ENCODE assay signal across 18 cellular contexts in the genomic region with DNA sequence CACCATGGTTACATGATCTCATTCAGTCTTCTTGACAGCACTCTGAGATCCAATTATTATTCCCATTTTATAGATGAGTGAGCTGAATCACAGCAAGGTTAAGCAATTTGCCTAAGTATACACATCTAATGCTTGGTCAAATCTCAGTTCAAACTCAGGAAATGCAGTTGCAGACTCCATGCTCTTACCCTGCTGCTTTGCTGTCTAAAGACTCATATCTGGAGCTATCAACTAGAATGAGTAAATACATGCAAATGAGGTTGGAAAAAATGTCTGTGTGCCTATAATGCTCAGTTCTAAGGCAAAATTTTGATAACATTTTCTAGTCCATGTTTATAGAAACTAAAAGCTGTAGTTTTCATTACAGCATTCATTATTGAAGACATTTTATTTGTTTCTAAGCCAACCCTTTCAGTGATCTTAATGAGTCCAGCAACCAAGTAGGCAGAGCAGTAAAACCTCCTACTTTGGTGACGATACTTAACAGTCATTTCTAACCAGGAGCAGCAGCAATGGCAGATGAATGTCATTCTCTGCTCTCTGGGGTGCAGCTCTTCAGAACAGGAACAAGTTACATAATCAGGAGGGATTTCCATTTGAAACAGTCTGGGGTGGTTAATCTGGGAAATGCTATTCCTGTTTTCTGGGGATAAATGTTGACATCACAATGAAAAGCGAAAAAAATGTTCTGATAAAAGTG.
DNase-seq lines count a peak whose midpoint lies in the region; ATAC-seq and TF ChIP-seq lines count a peak whose summit lies in the region.
"Had no signal": no experiment of that assay in that cellular context is flagged by ENCODE, and none has a peak within 500 bp of the region (broad histone marks: within the 10 kb centered on the region; RNA-seq: fewer than 3 reads in every experiment).

No MANE protein-coding gene starts in this region.

- H3K4me3 ChIP-seq in choroid plexus epithelial cell (ENCODE audit: low read depth, low read length) = no peak overlapping the region
- H3K4me3 ChIP-seq in CD8-positive, alpha-beta memory T cell (ENCODE audit: low read length) = no peak overlapping the region
- H3K4me3 ChIP-seq: BLaER1 treated with 17β-estradiol and CSF1 and Interleukin-3, amounts not matched to agents 10 nM and 100 nM had no signal

- POLR2A ChIA-PET in activated CD4-positive, alpha-beta T cell treated with anti-CD3 and anti-CD28 coated beads for 36 hours (lab: Charles Lee) = no interaction called here
- POLR2A ChIA-PET in CD8-positive, alpha-beta memory T cell (lab: Charles Lee) = no interaction called here

- H3K27ac Mint-ChIP-seq in activated CD4-positive, alpha-beta T cell treated with anti-CD3 and anti-CD28 coated beads for 36 hours = no peak overlapping the region
- no peak overlapping the region for H3K27ac Mint-ChIP-seq in CD8-positive, alpha-beta memory T cell
- H3K27ac Mint-ChIP-seq: IgD-negative memory B cell had no signal

- no peak overlapping the region for H3K4me3 Mint-ChIP-seq in activated CD4-positive, alpha-beta T cell treated with anti-CD3 and anti-CD28 coated beads for 36 hours
- no peak overlapping the region for H3K4me3 Mint-ChIP-seq in CD8-positive, alpha-beta memory T cell
- H3K4me3 Mint-ChIP-seq: IgD-negative memory B cell had no signal

- TF ChIP-seq CTCF in choroid plexus epithelial cell (conservative IDR thresholded peaks at IDR 0.05; ENCODE audit: low read depth, low read length) = no peak

- no peaks in the 10 kb centered on the region for H3K27me3 ChIP-seq in CD8-positive, alpha-beta memory T cell (ENCODE audit: insufficient read depth, low read length, poor library complexity, severe bottlenecking)
- H3K27me3 ChIP-seq: BLaER1 treated with 17β-estradiol and CSF1 and Interleukin-3, amounts not matched to agents 10 nM and 100 nM had no signal

- H3K4me1 ChIP-seq in CD8-positive, alpha-beta memory T cell (ENCODE audit: insufficient read depth, low read length) = no peaks in the 10 kb centered on the region
- H3K4me1 ChIP-seq: BLaER1 treated with 17β-estradiol and CSF1 and Interleukin-3, amounts not matched to agents 10 nM and 100 nM had no signal

- CTCF ChIA-PET in activated CD4-positive, alpha-beta T cell treated with anti-CD3 and anti-CD28 coated beads for 36 hours (lab: Charles Lee) = interaction anchor here (0.7 to 1.5 kb wide), 2 partner anchors 24 to 354 kb away, joined by 3 to 4 read pairs; no protein-coding TSS in a partner anchor
- CTCF ChIA-PET in CD8-positive, alpha-beta memory T cell (lab: Charles Lee) = no interaction called here

- DNase-seq in activated CD4-positive, alpha-beta T cell treated with anti-CD3 and anti-CD28 coated beads for 36 hours = no peak
- no peak for DNase-seq in activated CD4-positive, alpha-beta T cell treated with anti-CD3 and anti-CD28 coated beads for 4 hours
- DNase-seq in MV-4-11 (lab: John Stamatoyannopoulos, UW) = peak; percentile 1
- peak; percentile 9 for DNase-seq in choroid plexus epithelial cell (ENCODE audit: low read depth)
- no peak for DNase-seq in CD8-positive, alpha-beta memory T cell
- DNase-seq in NCI-H187 treated with DMSO at 0.1 percent for 48 hours (lab: John Stamatoyannopoulos, UW) = no peak
- DNase-seq in islet precursor cell = no peak
- DNase-seq in hypothalamus (lab: John Stamatoyannopoulos, UW) = no peak
- DNase-seq: 8988T, DMS153, EL, NCI-H1092 treated with DMSO at 0.1 percent for 48 hours, NCI-H1694, NCI-H748 treated with DMSO at 0.1 percent for 48 hours, SHP77, T-helper 2 cell had no signal

- intact Hi-C loops in activated CD4-positive, alpha-beta T cell treated with anti-CD3 and anti-CD28 coated beads for 36 hours (cut with DNase I, micrococcal nuclease) = no loop called here

- H3K9me3 Mint-ChIP-seq in activated CD4-positive, alpha-beta T cell treated with anti-CD3 and anti-CD28 coated beads for 36 hours (ENCODE audit: low read depth) = peaks cover under 1% of the 10 kb centered on the region
- H3K9me3 Mint-ChIP-seq in CD8-positive, alpha-beta memory T cell = peaks cover 1 to 18% (median 9%) of the 10 kb centered on the region in 5 donors

- no peaks in the 10 kb centered on the region for H3K36me3 ChIP-seq in CD8-positive, alpha-beta memory T cell (ENCODE audit: insufficient read depth, low read length)
- H3K36me3 ChIP-seq: BLaER1 treated with 17β-estradiol and CSF1 and Interleukin-3, amounts not matched to agents 10 nM and 100 nM had no signal

- H3K36me3 Mint-ChIP-seq in activated CD4-positive, alpha-beta T cell treated with anti-CD3 and anti-CD28 coated beads for 36 hours (ENCODE audit: low read depth) = no peaks in the 10 kb centered on the region
- H3K36me3 Mint-ChIP-seq in CD8-positive, alpha-beta memory T cell = peaks cover 1 to 5% (median 2%) of the 10 kb centered on the region in 3 donors
- H3K36me3 Mint-ChIP-seq: IgD-negative memory B cell had no signal

- no peaks in the 10 kb centered on the region for H3K4me1 Mint-ChIP-seq in activated CD4-positive, alpha-beta T cell treated with anti-CD3 and anti-CD28 coated beads for 36 hours
- peaks cover 0 to 2% (median 0%) of the 10 kb centered on the region in 3 donors for H3K4me1 Mint-ChIP-seq in CD8-positive, alpha-beta memory T cell

- H3K9me3 ChIP-seq in CD8-positive, alpha-beta memory T cell (ENCODE audit: low read length) = no peaks in the 10 kb centered on the region
- H3K9me3 ChIP-seq: BLaER1 treated with 17β-estradiol and CSF1 and Interleukin-3, amounts not matched to agents 10 nM and 100 nM had no signal

- H3K27ac ChIP-seq in CD8-positive, alpha-beta memory T cell (ENCODE audit: low read depth, low read length) = no peak overlapping the region
- H3K27ac ChIP-seq: BLaER1 treated with 17β-estradiol and CSF1 and Interleukin-3, amounts not matched to agents 10 nM and 100 nM had no signal

- ATAC-seq in activated CD4-positive, alpha-beta T cell treated with anti-CD3 and anti-CD28 coated beads for 36 hours = peak; percentile 42

- peaks cover 2% of the 10 kb centered on the region for H3K27me3 Mint-ChIP-seq in activated CD4-positive, alpha-beta T cell treated with anti-CD3 and anti-CD28 coated beads for 36 hours
- H3K27me3 Mint-ChIP-seq in CD8-positive, alpha-beta memory T cell = peaks cover 4 to 19% of the 10 kb centered on the region in 2 donors

Comparison
In these comparisons a context has a peak if more than half of its experiments do, and no peak if none do; other contexts are left out.
1. DNase-seq: peak in MV-4-11 (single experiment) and choroid plexus epithelial cell (single experiment); none in activated CD4-positive, alpha-beta T cell treated with anti-CD3 and anti-CD28 coated beads for 36 hours (single experiment), activated CD4-positive, alpha-beta T cell treated with anti-CD3 and anti-CD28 coated beads for 4 hours (0 of 2), CD8-positive, alpha-beta memory T cell (0 of 5), NCI-H187 treated with DMSO at 0.1 percent for 48 hours (single experiment), islet precursor cell (single experiment) and hypothalamus (0 of 51).